Comparison of ENCODE assay signal across 8 cellular contexts in genomic region chr6:41371461-41371991, GRCh38. TPM values are rescaled to one million over a fixed set of nuclear protein-coding genes. Genes with fewer than 3 reads are reported as not detected.
DNase-seq lines count a peak whose midpoint lies in the region; ATAC-seq and TF ChIP-seq lines count a peak whose summit lies in the region.

No MANE protein-coding gene starts in this region.

- TF ChIP-seq POLR2A in tibial nerve (IDR thresholded peaks at IDR 0.05) = no peak

- peaks cover 0 to 80% of the 10 kb centered on the region in 2 donors for H3K27me3 ChIP-seq in tibial nerve

- no peak for ATAC-seq in GM18520 (IDR thresholded peaks at IDR 0.05; ENCODE audit: unreplicated experiment)
- no peak for ATAC-seq in GM21786 (IDR thresholded peaks at IDR 0.05; ENCODE audit: unreplicated experiment)

- H3K36me3 ChIP-seq in tibial nerve = no peaks in the 10 kb centered on the region

- H3K27me3 Mint-ChIP-seq in dendritic cell treated with granulocyte-macrophage colony-stimulating factor and Interleukin-4, amounts not matched to agents 40 ng/mL and 50 ng/mL, for 4 days = peaks cover 93% of the 10 kb centered on the region

- DNase-seq in D341Med (ENCODE audit: low spot score) = peak; percentile 44
- peak; percentile 69 for DNase-seq in NCI-H69 (lab: John Stamatoyannopoulos, UW)
- peak; percentile 25 for DNase-seq in medulla oblongata (ENCODE audit: extremely low spot score)
- DNase-seq in tibial nerve (ENCODE audit: low spot score in 2 of 2) = no peak
- no peak for DNase-seq in GM19240 (ENCODE audit: insufficient read length, low spot score)

- no peak overlapping the region for H3K27ac Mint-ChIP-seq in dendritic cell treated with granulocyte-macrophage colony-stimulating factor and Interleukin-4, amounts not matched to agents 40 ng/mL and 50 ng/mL, for 4 days

- H3K4me1 ChIP-seq in tibial nerve = peaks cover 0 to 58% (median 32%) of the 10 kb centered on the region in 4 donors

- peak in 3 of 5 experiments; percentile 1 to 22 (median 17) for TF ChIP-seq CTCF in tibial nerve (IDR thresholded peaks at IDR 0.05)

- intact Hi-C loops in dendritic cell treated with granulocyte-macrophage colony-stimulating factor and Interleukin-4, amounts not matched to agents 40 ng/mL and 50 ng/mL, for 4 days (cut with micrococcal nuclease) = no loop called here

- H3K36me3 Mint-ChIP-seq in dendritic cell treated with granulocyte-macrophage colony-stimulating factor and Interleukin-4, amounts not matched to agents 40 ng/mL and 50 ng/mL, for 4 days (ENCODE audit: low read depth) = no peaks in the 10 kb centered on the region

- H3K4me3 Mint-ChIP-seq in dendritic cell treated with granulocyte-macrophage colony-stimulating factor and Interleukin-4, amounts not matched to agents 40 ng/mL and 50 ng/mL, for 4 days = peak overlapping the region; percentile 62

- H3K27ac ChIP-seq in tibial nerve = peak overlapping the region in 1 of 4 donors; percentile 12

- no peaks in the 10 kb centered on the region for H3K9me3 Mint-ChIP-seq in dendritic cell treated with granulocyte-macrophage colony-stimulating factor and Interleukin-4, amounts not matched to agents 40 ng/mL and 50 ng/mL, for 4 days

- TF ChIP-seq EP300 in tibial nerve (IDR thresholded peaks at IDR 0.05) = no peak

- peak overlapping the region; percentile 2 to 39 (median 31) for H3K4me3 ChIP-seq in tibial nerve

- peaks cover 42% of the 10 kb centered on the region for H3K4me1 Mint-ChIP-seq in dendritic cell treated with granulocyte-macrophage colony-stimulating factor and Interleukin-4, amounts not matched to agents 40 ng/mL and 50 ng/mL, for 4 days (ENCODE audit: low read depth)

- WGBS in tibial nerve, 2 donors = 11 to 15% methylated on average over 39 of the region's 39 CpGs

- no peaks in the 10 kb centered on the region for H3K9me3 ChIP-seq in tibial nerve

RNA-seq across cellular contexts. Expression of gene NCR2, which starts 36.1 kb away (rescaled TPM):
- total RNA-seq in tibial nerve = not detected

Comparison
In these comparisons a context has a peak if more than half of its experiments do, and no peak if none do; other contexts are left out.
1. DNase-seq: peak in D341Med (single experiment), NCI-H69 (single experiment) and medulla oblongata (single experiment); none in tibial nerve (0 of 2) and GM19240 (single experiment).